ENCODE assay signal across 11 cellular contexts in the genomic region with DNA sequence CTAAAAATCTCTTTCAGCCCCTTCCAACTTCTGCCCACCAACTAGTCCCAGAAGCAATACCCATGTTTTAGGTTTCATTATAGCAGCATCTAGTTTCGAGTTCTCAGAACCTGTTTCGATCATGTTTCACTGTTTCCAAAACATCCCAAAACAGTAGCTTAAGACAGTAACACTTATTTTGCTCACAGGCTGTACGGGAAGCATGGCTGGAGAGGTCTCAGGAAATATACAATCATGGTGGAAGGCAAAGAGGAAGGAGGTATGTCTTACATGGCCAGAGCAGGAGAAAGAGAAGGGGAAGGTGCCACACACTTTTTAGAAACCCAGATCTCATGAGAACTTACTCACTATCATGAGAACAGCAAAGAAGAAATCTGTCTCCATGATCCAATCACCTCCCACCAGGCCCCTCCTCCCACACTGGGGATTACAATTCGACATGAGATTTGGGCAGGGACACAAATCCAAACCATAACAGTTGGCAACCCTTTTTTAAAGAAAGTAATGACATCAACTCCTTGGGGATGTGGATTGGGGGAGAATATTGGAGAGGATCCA.
DNase-seq lines count a peak whose midpoint lies in the region; ATAC-seq and TF ChIP-seq lines count a peak whose summit lies in the region.
"Had no signal": no experiment of that assay in that cellular context is flagged by ENCODE, and none has a peak within 500 bp of the region (broad histone marks: within the 10 kb centered on the region; RNA-seq: fewer than 3 reads in every experiment).

No MANE protein-coding gene starts in this region.

- no peak overlapping the region for H3K4me3 ChIP-seq in KMS-11 (IDR thresholded peaks at IDR 0.05; ENCODE audit: insufficient read depth, low read depth, low read length)
- H3K4me3 ChIP-seq: prostate gland had no signal

- peak overlapping the region; percentile 65 for H2AFZ ChIP-seq in KMS-11 (ENCODE audit: low read depth)

- H3K4me3 Mint-ChIP-seq in progenitor cell of endocrine pancreas (ENCODE audit: low read depth), result no peak overlapping the region
- H3K4me3 Mint-ChIP-seq in type B pancreatic cell, result no peak overlapping the region
- H3K4me3 Mint-ChIP-seq: brain had no signal

- intact Hi-C loops in left cardiac atrium (cut with DNase I), result no loop called here

- peaks cover 38% of the 10 kb centered on the region for H3K4me1 ChIP-seq in KMS-11 (ENCODE audit: low read depth, poor library complexity, severe bottlenecking)
- H3K4me1 ChIP-seq: prostate gland had no signal

- H3K27me3 ChIP-seq in KMS-11 (ENCODE audit: insufficient read depth, low read depth), result no peaks in the 10 kb centered on the region

- peak overlapping the region; percentile 61 for H3K27ac ChIP-seq in KMS-11
- H3K27ac ChIP-seq: prostate gland had no signal

- H3K79me2 ChIP-seq in KMS-11 (ENCODE audit: insufficient read depth, low read depth), result no peaks in the 10 kb centered on the region

- ATAC-seq in GM19035 (IDR thresholded peaks at IDR 0.05; ENCODE audit: unreplicated experiment) (peak; percentile 70), HG02852 (IDR thresholded peaks at IDR 0.05; ENCODE audit: unreplicated experiment) (peak; percentile 82), left cardiac atrium (no peak)

- H4K20me1 ChIP-seq in KMS-11 (ENCODE audit: insufficient read depth), result no peaks in the 10 kb centered on the region

- no peak overlapping the region for H3K27ac Mint-ChIP-seq in progenitor cell of endocrine pancreas
- H3K27ac Mint-ChIP-seq in type B pancreatic cell, result no peak overlapping the region

- H3K27me3 Mint-ChIP-seq in progenitor cell of endocrine pancreas, result peaks cover 2% of the 10 kb centered on the region
- H3K27me3 Mint-ChIP-seq in type B pancreatic cell, result no peaks in the 10 kb centered on the region

- DNase-seq in GM10266 (ENCODE audit: extremely low spot score), result peak; percentile 19
- DNase-seq in progenitor cell of endocrine pancreas (ENCODE audit: low spot score, unreplicated experiment), result no peak
- DNase-seq in left cardiac atrium, result no peak
- no peak for DNase-seq in activated CD8-positive, alpha-beta memory T cell treated with anti-CD3 and anti-CD28 coated beads for 24 hours
- DNase-seq in type B pancreatic cell (ENCODE audit: extremely low spot score, unreplicated experiment), result no peak
- DNase-seq: activated CD4-positive, alpha-beta T cell treated with anti-CD3 and anti-CD28 coated beads for 4 hours had no signal

- TF ChIP-seq CTCF in GM10266 (IDR thresholded peaks at IDR 0.05; ENCODE audit: control insufficient read depth, insufficient read depth, low read depth, missing control alignments) (no peak), KMS-11 (conservative IDR thresholded peaks at IDR 0.05; ENCODE audit: low read depth, low read length) (no peak), progenitor cell of endocrine pancreas (IDR thresholded peaks at IDR 0.05; ENCODE audit: unreplicated experiment) (no peak), type B pancreatic cell (conservative IDR thresholded peaks at IDR 0.05) (no peak)

- H3K9me3 Mint-ChIP-seq in progenitor cell of endocrine pancreas (ENCODE audit: low read depth), result peaks cover 3% of the 10 kb centered on the region
- peaks cover 6% of the 10 kb centered on the region for H3K9me3 Mint-ChIP-seq in type B pancreatic cell

- peak overlapping the region; percentile 79 for H3K4me2 ChIP-seq in KMS-11

- no peaks in the 10 kb centered on the region for H3K36me3 ChIP-seq in KMS-11 (ENCODE audit: insufficient read depth)
- H3K36me3 ChIP-seq: prostate gland had no signal

- H3K9ac ChIP-seq in KMS-11, result peak overlapping the region; percentile 6; the same call in 1 of the 2 replicates

- H3K4me1 Mint-ChIP-seq in progenitor cell of endocrine pancreas (ENCODE audit: low read depth) (peaks cover 16% of the 10 kb centered on the region), type B pancreatic cell (ENCODE audit: unreplicated experiment) (peaks cover 7% of the 10 kb centered on the region)

- H3K36me3 Mint-ChIP-seq in progenitor cell of endocrine pancreas (ENCODE audit: insufficient read depth) (no peaks in the 10 kb centered on the region), type B pancreatic cell (no peaks in the 10 kb centered on the region)
- H3K36me3 Mint-ChIP-seq: brain had no signal

Comparison
In these comparisons a context has a peak if more than half of its experiments do, and no peak if none do; other contexts are left out.
1. ATAC-seq: peak in GM19035 (single experiment) and HG02852 (single experiment); none in left cardiac atrium (0 of 2).